ENCODE assay signal across 9 cellular contexts in the genomic region with DNA sequence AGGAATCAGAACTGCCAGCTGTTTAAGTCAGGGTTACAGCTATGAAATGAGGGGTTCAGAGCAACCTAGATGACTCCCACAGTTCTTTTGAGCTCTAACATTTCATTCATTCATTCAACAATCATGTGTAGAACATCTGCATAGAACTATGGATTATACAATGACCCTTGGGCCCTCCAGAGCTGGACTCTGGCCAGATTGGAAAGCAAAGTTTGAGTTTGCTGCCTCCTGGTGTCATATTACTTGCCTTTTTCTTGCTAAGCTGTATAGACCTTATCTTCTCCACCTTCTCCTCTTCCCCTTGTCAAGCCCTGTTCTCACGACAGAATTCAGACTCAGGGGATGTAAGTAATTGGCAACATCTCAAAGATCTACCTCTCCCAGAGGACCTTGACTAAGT. TPM values are rescaled to one million over a fixed set of nuclear protein-coding genes. Genes with fewer than 3 reads are reported as not detected.
DNase-seq lines count a peak whose midpoint lies in the region; ATAC-seq and TF ChIP-seq lines count a peak whose summit lies in the region.
"Had no signal": no experiment of that assay in that cellular context is flagged by ENCODE, and none has a peak within 500 bp of the region (broad histone marks: within the 10 kb centered on the region; RNA-seq: fewer than 3 reads in every experiment).

No MANE protein-coding gene starts in this region.

- no peaks in the 10 kb centered on the region for H3K36me3 Mint-ChIP-seq in naive thymus-derived CD4-positive, alpha-beta T cell

- H3K27me3 Mint-ChIP-seq in naive thymus-derived CD4-positive, alpha-beta T cell = peaks cover 3 to 20% (median 18%) of the 10 kb centered on the region in 5 donors

- H3K27me3 ChIP-seq in H7 (ENCODE audit: control insufficient read depth, insufficient read depth, low read length) (no peaks in the 10 kb centered on the region), WERI-Rb-1 (ENCODE audit: insufficient read depth, low read depth, severe bottlenecking) (no peaks in the 10 kb centered on the region)
- peaks cover 0 to 3% of the 10 kb centered on the region in 2 donors for H3K27me3 ChIP-seq in naive thymus-derived CD4-positive, alpha-beta T cell (ENCODE audit: control insufficient read depth in 2 of 2, insufficient read depth in 2 of 2, low read length in 2 of 2)

- DNase-seq in AG09319 (ENCODE audit: extremely low read depth, low read depth) (no peak), H7 (peak; percentile 41), WERI-Rb-1 (peak; percentile 25), kidney glomerular epithelial cell (lab: John Stamatoyannopoulos, UW) (peak; percentile 25), mucosa of gallbladder (ENCODE audit: low spot score) (no peak), HPDE6-E6E7 (ENCODE audit: extremely low spot score) (no peak)
- no peak for DNase-seq in naive thymus-derived CD4-positive, alpha-beta T cell
- DNase-seq: naive B cell had no signal

- ATAC-seq in GM19463 (IDR thresholded peaks at IDR 0.05; ENCODE audit: unreplicated experiment) = no peak
- ATAC-seq in naive thymus-derived CD4-positive, alpha-beta T cell = no peak

- CTCF ChIA-PET in naive thymus-derived CD4-positive, alpha-beta T cell (lab: Charles Lee) = interaction anchor here (0.6 kb wide), 1 partner anchor 47 kb away, joined by 3 read pairs; no protein-coding TSS in a partner anchor

- H3K36me3 ChIP-seq in H7 (replicated peaks; ENCODE audit: control insufficient read depth, insufficient read depth, low read length) (no peaks in the 10 kb centered on the region), WERI-Rb-1 (no peaks in the 10 kb centered on the region)
- H3K36me3 ChIP-seq in naive thymus-derived CD4-positive, alpha-beta T cell (ENCODE audit: control insufficient read depth in 2 of 3, insufficient read depth in 3 of 3, low read length in 3 of 3) = no peaks in the 10 kb centered on the region

- no peaks in the 10 kb centered on the region for H3K4me1 Mint-ChIP-seq in naive thymus-derived CD4-positive, alpha-beta T cell
- H3K4me1 Mint-ChIP-seq: naive B cell had no signal

- H3K4me3 ChIP-seq in H7 (ENCODE audit: insufficient read depth, low read depth, low read length) = no peak overlapping the region
- no peak overlapping the region for H3K4me3 ChIP-seq in WERI-Rb-1 (ENCODE audit: low read depth, low read length)
- H3K4me3 ChIP-seq in naive thymus-derived CD4-positive, alpha-beta T cell (ENCODE audit: low read length) = no peak overlapping the region

- intact Hi-C loops in naive thymus-derived CD4-positive, alpha-beta T cell (cut with micrococcal nuclease) = no loop called here

- H3K27ac ChIP-seq in WERI-Rb-1 = no peak overlapping the region
- no peak overlapping the region for H3K27ac ChIP-seq in naive thymus-derived CD4-positive, alpha-beta T cell (ENCODE audit: low read depth, low read length)

- H3K27ac Mint-ChIP-seq in naive thymus-derived CD4-positive, alpha-beta T cell = no peak overlapping the region
- H3K27ac Mint-ChIP-seq: naive B cell had no signal

- POLR2A ChIA-PET in naive thymus-derived CD4-positive, alpha-beta T cell (lab: Charles Lee) = no interaction called here

- peaks cover 0 to 6% (median 2%) of the 10 kb centered on the region in 11 donors for H3K9me3 Mint-ChIP-seq in naive thymus-derived CD4-positive, alpha-beta T cell

- H3K4me1 ChIP-seq in naive thymus-derived CD4-positive, alpha-beta T cell (ENCODE audit: control insufficient read depth in 2 of 2, insufficient read depth in 2 of 2, low read length in 2 of 2) = no peaks in the 10 kb centered on the region

- H3K4me3 Mint-ChIP-seq in naive thymus-derived CD4-positive, alpha-beta T cell = no peak overlapping the region
- H3K4me3 Mint-ChIP-seq: naive B cell had no signal

- H3K9me3 ChIP-seq in WERI-Rb-1 (ENCODE audit: severe bottlenecking) = no peaks in the 10 kb centered on the region
- no peaks in the 10 kb centered on the region for H3K9me3 ChIP-seq in naive thymus-derived CD4-positive, alpha-beta T cell (ENCODE audit: control insufficient read depth in 2 of 3, low read length in 3 of 3)

- TF ChIP-seq CTCF in AG09319 (IDR thresholded peaks at IDR 0.05; ENCODE audit: low read depth, low read length) (peak; percentile 43), WERI-Rb-1 (IDR thresholded peaks at IDR 0.05; ENCODE audit: low read depth, low read length) (peak; percentile 53)

RNA-seq across cellular contexts. Expression of a gene that starts 4.0 kb away (rescaled TPM):
- 0.03 TPM in 1 of 2 replicates, not detected in the other for total RNA-seq in H7 (2014; rRNA removed; shearing (Covaris generic))
- total RNA-seq in mucosa of gallbladder = 3.9 TPM
- total RNA-seq in naive thymus-derived CD4-positive, alpha-beta T cell = not detected
- polyA plus RNA-seq in naive thymus-derived CD4-positive, alpha-beta T cell = not detected

Comparison
In these comparisons a context has a peak if more than half of its experiments do, and no peak if none do; other contexts are left out.
1. DNase-seq: peak in H7 (single experiment), WERI-Rb-1 (single experiment) and kidney glomerular epithelial cell (single experiment); none in AG09319 (single experiment), mucosa of gallbladder (single experiment), HPDE6-E6E7 (single experiment) and naive thymus-derived CD4-positive, alpha-beta T cell (0 of 9).